ENCODE assay signal across 29 cellular contexts in genomic region chr1:23187637-23188036, GRCh38. TPM values are rescaled to one million over a fixed set of nuclear protein-coding genes. Genes with fewer than 3 reads are reported as not detected.
A peak's percentile ranks its signal among the peaks of the same experiment; 100 is the strongest.
DNase-seq lines count a peak whose midpoint lies in the region; ATAC-seq and TF ChIP-seq lines count a peak whose summit lies in the region.
"Had no signal": no experiment of that assay in that cellular context is flagged by ENCODE, and none has a peak within 500 bp of the region (broad histone marks: within the 10 kb centered on the region; RNA-seq: fewer than 3 reads in every experiment).

No MANE protein-coding gene starts in this region.

- H3K36me3 ChIP-seq in Peyer's patch: no peaks in the 10 kb centered on the region
- H3K36me3 ChIP-seq in transverse colon: no peaks in the 10 kb centered on the region
- H3K36me3 ChIP-seq: ascending aorta, heart left ventricle, ovary, thoracic aorta had no signal

- H3K4me1 ChIP-seq in Peyer's patch (peaks cover 0 to 26% (median 0%) of the 10 kb centered on the region in 4 donors), transverse colon (peaks cover 0 to 14% (median 9%) of the 10 kb centered on the region in 4 donors), right cardiac atrium (ENCODE audit: control insufficient read depth, insufficient read depth, low read length) (no peaks in the 10 kb centered on the region)

- no peak for ATAC-seq in right cardiac atrium
- ATAC-seq: activated CD4-positive, CD25-positive, alpha-beta regulatory T cell treated with anti-CD3 and anti-CD28 coated beads, Interleukin-2, amount 50 U/mL, for 24 hours; activated CD8-positive, alpha-beta T cell treated with anti-CD3 and anti-CD28 coated beads for 36 hours; heart left ventricle; left ventricle myocardium superior; stimulated activated naive B cell treated with anti-CD40 and anti-IgM and Interleukin-4, amounts not matched to agents 10 μg/mL and 1 μg/mL and 100 μg/mL, for 72 hours; T-cell had no signal

- TF ChIP-seq EP300 in transverse colon (IDR thresholded peaks at IDR 0.05; ENCODE audit: low read depth): no peak

- TF ChIP-seq CTCF in Peyer's patch (IDR thresholded peaks at IDR 0.05) (peak in 1 of 6 experiments; percentile 6), glutamatergic neuron (IDR thresholded peaks at IDR 0.05; ENCODE audit: partially characterized antibody, unreplicated experiment) (no peak), transverse colon (IDR thresholded peaks at IDR 0.05) (no peak)

- H3K27ac Mint-ChIP-seq in glutamatergic neuron (ENCODE audit: unreplicated experiment): peak overlapping the region; percentile 15
- H3K27ac Mint-ChIP-seq: activated CD8-positive, alpha-beta T cell treated with anti-CD3 and anti-CD28 coated beads for 36 hours; activated naive CD8-positive, alpha-beta T cell treated with anti-CD3 and anti-CD28 coated beads for 36 hours; nephron; stimulated activated naive B cell treated with anti-CD40 and anti-IgM and Interleukin-4, amounts not matched to agents 10 μg/mL and 1 μg/mL and 100 μg/mL, for 72 hours; T-cell had no signal

- H3K9me3 Mint-ChIP-seq in glutamatergic neuron (ENCODE audit: unreplicated experiment): peaks cover 2% of the 10 kb centered on the region
- H3K9me3 Mint-ChIP-seq: activated CD8-positive, alpha-beta T cell treated with anti-CD3 and anti-CD28 coated beads for 36 hours; activated naive CD8-positive, alpha-beta T cell treated with anti-CD3 and anti-CD28 coated beads for 36 hours; CD8-positive, alpha-beta memory T cell; nephron; stimulated activated naive B cell treated with anti-CD40 and anti-IgM and Interleukin-4, amounts not matched to agents 10 μg/mL and 1 μg/mL and 100 μg/mL, for 72 hours; T-cell had no signal

- H3K4me3 ChIP-seq in Peyer's patch (no peak overlapping the region), transverse colon (no peak overlapping the region), right cardiac atrium (ENCODE audit: low read length) (no peak overlapping the region)
- H3K4me3 ChIP-seq: ascending aorta, heart left ventricle, ovary, thoracic aorta had no signal

- H3K27ac ChIP-seq in Peyer's patch: peak overlapping the region in 3 of 4 donors; percentile 36 to 82 (median 77)
- H3K27ac ChIP-seq in transverse colon: no peak overlapping the region
- H3K27ac ChIP-seq in right cardiac atrium (ENCODE audit: low read length): no peak overlapping the region
- H3K27ac ChIP-seq: ascending aorta, heart left ventricle, ovary, thoracic aorta had no signal

- H3K9me3 ChIP-seq in Peyer's patch: no peaks in the 10 kb centered on the region
- H3K9me3 ChIP-seq in transverse colon: no peaks in the 10 kb centered on the region
- H3K9me3 ChIP-seq in right cardiac atrium (ENCODE audit: control insufficient read depth, low read length): no peaks in the 10 kb centered on the region
- H3K9me3 ChIP-seq: ascending aorta, heart left ventricle, ovary, thoracic aorta had no signal

- H3K27me3 Mint-ChIP-seq in glutamatergic neuron (ENCODE audit: unreplicated experiment): peaks cover 10% of the 10 kb centered on the region

- no peak overlapping the region for H3K4me3 Mint-ChIP-seq in glutamatergic neuron (ENCODE audit: unreplicated experiment)
- H3K4me3 Mint-ChIP-seq: activated CD8-positive, alpha-beta T cell treated with anti-CD3 and anti-CD28 coated beads for 36 hours; activated naive CD8-positive, alpha-beta T cell treated with anti-CD3 and anti-CD28 coated beads for 36 hours; CD8-positive, alpha-beta memory T cell; nephron; stimulated activated naive B cell treated with anti-CD40 and anti-IgM and Interleukin-4, amounts not matched to agents 10 μg/mL and 1 μg/mL and 100 μg/mL, for 72 hours; T-cell had no signal

- H3K4me1 Mint-ChIP-seq in glutamatergic neuron (ENCODE audit: low read depth, unreplicated experiment): peaks cover 14% of the 10 kb centered on the region
- H3K4me1 Mint-ChIP-seq: nephron had no signal

- H3K27me3 ChIP-seq in Peyer's patch: no peaks in the 10 kb centered on the region
- no peaks in the 10 kb centered on the region for H3K27me3 ChIP-seq in transverse colon
- H3K27me3 ChIP-seq in right cardiac atrium (ENCODE audit: control insufficient read depth, insufficient read depth): no peaks in the 10 kb centered on the region
- H3K27me3 ChIP-seq: ascending aorta, heart left ventricle, ovary had no signal

- intact Hi-C loops in transverse colon (cut with DNase I; ENCODE audit: low total_unique reads): loop anchor here (10.0 kb wide), 1 partner anchor 213 kb away; the partner anchor contains the start of gene LACTBL1
- intact Hi-C loops in right cardiac atrium (cut with DNase I): loop anchor here in 2 of 4 donors (5.0 to 10.0 kb wide), 2 partner anchors 210 to 213 kb away; partner anchors contain the start of gene LACTBL1 (in 1 of the 2)

- WGBS in transverse colon (ENCODE audit: low coverage in 1 of 2), 2 donors: 24% methylated on average over 4 of the region's 5 CpGs; no CpG with 5 or more reads in 1 of the 2 donors
- 73% methylated on average over 5 of the region's 5 CpGs for WGBS in right cardiac atrium

- TF ChIP-seq POLR2A in Peyer's patch (IDR thresholded peaks at IDR 0.05) (no peak), transverse colon (IDR thresholded peaks at IDR 0.05) (no peak)

- no peaks in the 10 kb centered on the region for H3K36me3 Mint-ChIP-seq in glutamatergic neuron (ENCODE audit: unreplicated experiment)
- H3K36me3 Mint-ChIP-seq: activated naive CD8-positive, alpha-beta T cell treated with anti-CD3 and anti-CD28 coated beads for 36 hours; stimulated activated naive B cell treated with anti-CD40 and anti-IgM and Interleukin-4, amounts not matched to agents 10 μg/mL and 1 μg/mL and 100 μg/mL, for 72 hours; T-cell had no signal

- DNase-seq in D341Med (ENCODE audit: low spot score) (peak; percentile 39), Peyer's patch (peak in 2 of 3 donors; percentile 82 to 88), glutamatergic neuron (peak; percentile 30), transverse colon (peak; percentile 55), right cardiac atrium (no peak), NCI-H1048 (lab: John Stamatoyannopoulos, UW) (no peak), NK-92 (lab: John Stamatoyannopoulos, UW; ENCODE audit: unreplicated experiment) (no peak)
- DNase-seq: activated CD8-positive, alpha-beta T cell treated with anti-CD3 and anti-CD28 coated beads for 36 hours; activated effector memory CD4-positive, alpha-beta T cell treated with Interleukin-2 at 50 U/mL for 16 hours; activated naive CD8-positive, alpha-beta T cell treated with anti-CD3 and anti-CD28 coated beads for 36 hours; caudate nucleus; CD8-positive, alpha-beta memory T cell; DND-41; GOT3; heart left ventricle; Karpas-422; left ventricle myocardium superior; MV-4-11; NCI-H1694; OCI-M1; ovary; retina; stimulated activated CD4-positive, alpha-beta T cell treated with anti-CD3 and anti-CD28 coated beads, Interleukin-4, amount 100 ng/mL, for 1 hour; stimulated activated naive B cell treated with anti-CD40 and anti-IgM and Interleukin-4, amounts not matched to agents 10 μg/mL and 1 μg/mL and 100 μg/mL, for 72 hours; T-cell had no signal

- in situ Hi-C loops in transverse colon (cut with MboI; ENCODE audit: low pct_ligation_motif_present in 1 of 4, low pct_unique_long_range_greater_than_20kb in 1 of 4, low sequenced_read_pairs in 3 of 4): loop anchor here (5.0 to 25.0 kb wide), 4 partner anchors 90 to 213 kb away; partner anchors contain the start of gene LACTBL1 (in 2 of the 4)

RNA-seq across cellular contexts. Expression of gene LUZP1, which starts 19.0 kb away (rescaled TPM):
- total RNA-seq in Peyer's patch: 10 to 100 TPM; 38.8 to 92.8 (median 70.4) TPM
- 32.0 TPM for total RNA-seq in glutamatergic neuron (ENCODE audit: unreplicated experiment)
- 10 to 100 TPM; 28.3 to 46.4 (median 33.3) TPM for total RNA-seq in transverse colon
- total RNA-seq in right cardiac atrium: 10 to 100 TPM; 33.2 to 61.9 (median 42.4) TPM
- polyA plus RNA-seq in right cardiac atrium: 9.5 TPM

RNA-seq across cellular contexts. Expression of gene HTR1D, which starts 29.7 kb away (rescaled TPM):
- total RNA-seq in Peyer's patch (10 to 100 TPM in 2 of 4 donors, 1 to 10 TPM in 2; 2.5 to 23.1 (median 11.1) TPM), glutamatergic neuron (ENCODE audit: unreplicated experiment) (0.20 TPM), transverse colon (under 1 TPM in 2 of 4 donors, not detected in 2; 0.14 to 0.20 TPM), right cardiac atrium (not detected)
- 0.05 TPM for polyA plus RNA-seq in right cardiac atrium
- total RNA-seq: activated CD8-positive, alpha-beta T cell treated with anti-CD3 and anti-CD28 coated beads for 36 hours; activated naive CD8-positive, alpha-beta T cell treated with anti-CD3 and anti-CD28 coated beads for 36 hours; ascending aorta; CD8-positive, alpha-beta memory T cell; T-cell; thoracic aorta had no signal
- polyA plus RNA-seq: CD8-positive, alpha-beta memory T cell had no signal

Comparison
In these comparisons a context has a peak if more than half of its experiments do, and no peak if none do; other contexts are left out.
1. DNase-seq: peak in D341Med (single experiment), Peyer's patch (2 of 3), glutamatergic neuron (single experiment) and transverse colon (single experiment); none in right cardiac atrium (0 of 3), NCI-H1048 (single experiment) and NK-92 (single experiment).
2. H3K27ac ChIP-seq: peak in Peyer's patch (3 of 4); none in transverse colon (0 of 4) and right cardiac atrium (single experiment).